8 cellular contexts compared by ENCODE assay signal in genomic region chr19:45677351-45678230, GRCh38. TPM values are rescaled to one million over a fixed set of nuclear protein-coding genes. Genes with fewer than 3 reads are reported as not detected.
DNase-seq lines count a peak whose midpoint lies in the region; ATAC-seq and TF ChIP-seq lines count a peak whose summit lies in the region.

No MANE protein-coding gene starts in this region.

- WGBS in trophoblast cell (ENCODE audit: extremely low coverage, insufficient coverage, insufficient read length) = no CpG with 5 or more reads among the region's 49 CpGs

- H3K36me3 Mint-ChIP-seq in activated naive CD4-positive, alpha-beta T cell treated with anti-CD3 and anti-CD28 coated beads, Interleukin-2, amount 10 ng/mL, durations not matched to agents 7 days and 5 days = peaks cover 1% of the 10 kb centered on the region
- no peaks in the 10 kb centered on the region for H3K36me3 Mint-ChIP-seq in type B pancreatic cell

- no peak overlapping the region for H2BK120ac ChIP-seq in trophoblast cell (ENCODE audit: insufficient read depth, low read length, poor library complexity)

- ATAC-seq in HG02981 (IDR thresholded peaks at IDR 0.05; ENCODE audit: unreplicated experiment) = peak; percentile 49

- no peak overlapping the region for H3K18ac ChIP-seq in trophoblast cell (ENCODE audit: low read length)

- H3K4ac ChIP-seq in trophoblast cell (ENCODE audit: low read depth, low read length) = no peak overlapping the region

- CTCF ChIA-PET in activated naive CD4-positive, alpha-beta T cell treated with anti-CD3 and anti-CD28 coated beads, Interleukin-2, amount 10 ng/mL, durations not matched to agents 7 days and 5 days (lab: Charles Lee) = interaction anchor here (0.6 to 4.7 kb wide), 6 partner anchors 9 to 588 kb away, joined by 3 to 35 read pairs (median 4); partner anchors contain the start of genes QPCTL and SNRPD2

- H3K27me3 ChIP-seq in trophoblast cell (ENCODE audit: insufficient read depth, low read length) = no peaks in the 10 kb centered on the region

- H3K4me1 Mint-ChIP-seq in activated naive CD4-positive, alpha-beta T cell treated with anti-CD3 and anti-CD28 coated beads, Interleukin-2, amount 10 ng/mL, durations not matched to agents 7 days and 5 days = peaks cover 31% of the 10 kb centered on the region
- peaks cover 9% of the 10 kb centered on the region for H3K4me1 Mint-ChIP-seq in type B pancreatic cell (ENCODE audit: unreplicated experiment)

- H4K91ac ChIP-seq in trophoblast cell (ENCODE audit: low read depth, low read length) = no peak overlapping the region

- H2BK12ac ChIP-seq in trophoblast cell (ENCODE audit: low read length) = no peak overlapping the region

- no peak overlapping the region for H3K23ac ChIP-seq in trophoblast cell (ENCODE audit: low read length)

- no peaks in the 10 kb centered on the region for H3K79me2 ChIP-seq in trophoblast cell (ENCODE audit: control insufficient read depth, insufficient read depth, low read length, poor library complexity)

- no peak overlapping the region for H4K12ac ChIP-seq in trophoblast cell (ENCODE audit: low read depth, low read length)

- no peak overlapping the region for H3K27ac ChIP-seq in trophoblast cell (ENCODE audit: low read depth, low read length)

- no peak overlapping the region for H3K14ac ChIP-seq in trophoblast cell (ENCODE audit: low read length)

- H4K8ac ChIP-seq in trophoblast cell (ENCODE audit: low read depth, low read length) = peak overlapping the region; percentile 10

- no peak overlapping the region for H2AK5ac ChIP-seq in trophoblast cell (ENCODE audit: low read length)

- H2AFZ ChIP-seq in trophoblast cell (ENCODE audit: insufficient read depth, low read length, poor library complexity) = peak overlapping the region; percentile 73

- H3K36me3 ChIP-seq in trophoblast cell (ENCODE audit: control insufficient read depth in 1 of 2, insufficient read depth in 2 of 2, low read length in 2 of 2) = no peaks in the 10 kb centered on the region

- H3K4me3 Mint-ChIP-seq in activated naive CD4-positive, alpha-beta T cell treated with anti-CD3 and anti-CD28 coated beads, Interleukin-2, amount 10 ng/mL, durations not matched to agents 7 days and 5 days = peak overlapping the region; percentile 76
- H3K4me3 Mint-ChIP-seq in type B pancreatic cell = peak overlapping the region; percentile 89

- H3K27ac Mint-ChIP-seq in activated naive CD4-positive, alpha-beta T cell treated with anti-CD3 and anti-CD28 coated beads, Interleukin-2, amount 10 ng/mL, durations not matched to agents 7 days and 5 days = peak overlapping the region; percentile 67
- peak overlapping the region; percentile 90 for H3K27ac Mint-ChIP-seq in type B pancreatic cell

- peak overlapping the region; percentile 42 for H3K4me3 ChIP-seq in trophoblast cell (ENCODE audit: low read depth, low read length)

- no peak overlapping the region for H3K9ac ChIP-seq in trophoblast cell (ENCODE audit: low read length)

- H3K79me1 ChIP-seq in trophoblast cell (ENCODE audit: low read length) = peaks cover 9% of the 10 kb centered on the region

- peaks cover 2% of the 10 kb centered on the region for H3K9me3 ChIP-seq in trophoblast cell (ENCODE audit: insufficient read depth, low read depth, low read length)

- H3K9me3 Mint-ChIP-seq in activated naive CD4-positive, alpha-beta T cell treated with anti-CD3 and anti-CD28 coated beads, Interleukin-2, amount 10 ng/mL, durations not matched to agents 7 days and 5 days = no peaks in the 10 kb centered on the region
- H3K9me3 Mint-ChIP-seq in type B pancreatic cell = no peaks in the 10 kb centered on the region

- peak; percentile 45 for TF ChIP-seq CTCF in type B pancreatic cell (conservative IDR thresholded peaks at IDR 0.05)

- no peak overlapping the region for H2BK5ac ChIP-seq in trophoblast cell (ENCODE audit: low read depth, low read length, poor library complexity)

- peak overlapping the region; percentile 80 for H3K4me2 ChIP-seq in trophoblast cell (ENCODE audit: low read length)

- H3K27me3 Mint-ChIP-seq in activated naive CD4-positive, alpha-beta T cell treated with anti-CD3 and anti-CD28 coated beads, Interleukin-2, amount 10 ng/mL, durations not matched to agents 7 days and 5 days = peaks cover 64% of the 10 kb centered on the region
- H3K27me3 Mint-ChIP-seq in type B pancreatic cell = peaks cover 50% of the 10 kb centered on the region

- H3K4me1 ChIP-seq in trophoblast cell (ENCODE audit: control insufficient read depth in 1 of 2, insufficient read depth in 2 of 2, low read length in 2 of 2) = peaks cover 7 to 11% of the 10 kb centered on the region in 2 experiments

- DNase-seq in COLO829 (ENCODE audit: low spot score) = peak; percentile 11
- DNase-seq in SK-N-DZ (ENCODE audit: low spot score) = peak; percentile 91
- DNase-seq in activated naive CD4-positive, alpha-beta T cell treated with anti-CD3 and anti-CD28 coated beads, Interleukin-2, amount 10 ng/mL, durations not matched to agents 7 days and 5 days = peak; percentile 91
- peak; percentile 81 for DNase-seq in glomerular visceral epithelial cell (ENCODE audit: extremely low spot score)
- DNase-seq in trophoblast cell = peak; percentile 68
- peak; percentile 84 for DNase-seq in type B pancreatic cell (ENCODE audit: extremely low spot score, unreplicated experiment)
- no peak for DNase-seq in NCI-H446 (lab: John Stamatoyannopoulos, UW)

RNA-seq across cellular contexts. Expression of gene GIPR, which starts 9.6 kb away (rescaled TPM):
- polyA plus RNA-seq in SK-N-DZ (2014; cell fraction: cytosol; rRNA removed) = 0.53 and 2.0 TPM in 2 replicates
- 4.6 and 14.6 TPM in 2 replicates for polyA plus RNA-seq in SK-N-DZ (2014; cell fraction: nucleus; rRNA removed)
- polyA plus RNA-seq in trophoblast cell (2013) = 0.60 and 0.99 TPM in 2 replicates
- 8.0 and 9.1 TPM in 2 replicates for total RNA-seq in type B pancreatic cell (ENCODE audit: low replicate concordance)

RNA-seq across cellular contexts. Expression of gene SNRPD2, which starts 14.2 kb away (rescaled TPM):
- polyA plus RNA-seq in SK-N-DZ (2014; cell fraction: cytosol; rRNA removed) = 612 and 851 TPM in 2 replicates
- polyA plus RNA-seq in SK-N-DZ (2014; cell fraction: nucleus; rRNA removed) = 422 and 469 TPM in 2 replicates
- polyA plus RNA-seq in trophoblast cell (2013) = 1,318 and 1,337 TPM in 2 replicates
- 397 and 471 TPM in 2 replicates for total RNA-seq in type B pancreatic cell (ENCODE audit: low replicate concordance)

RNA-seq across cellular contexts. Expression of gene QPCTL, which starts 14.9 kb away (rescaled TPM):
- 13.2 and 17.4 TPM in 2 replicates for polyA plus RNA-seq in SK-N-DZ (2014; cell fraction: cytosol; rRNA removed)
- polyA plus RNA-seq in SK-N-DZ (2014; cell fraction: nucleus; rRNA removed) = 25.7 and 29.0 TPM in 2 replicates
- polyA plus RNA-seq in trophoblast cell (2013) = 10.0 and 10.1 TPM in 2 replicates
- 8.2 and 9.4 TPM in 2 replicates for total RNA-seq in type B pancreatic cell (ENCODE audit: low replicate concordance)

RNA-seq across cellular contexts. Expression of gene EML2, which starts 38.4 kb away (rescaled TPM):
- 13.8 and 15.8 TPM in 2 replicates for polyA plus RNA-seq in SK-N-DZ (2014; cell fraction: cytosol; rRNA removed)
- 74.0 and 82.6 TPM in 2 replicates for polyA plus RNA-seq in SK-N-DZ (2014; cell fraction: nucleus; rRNA removed)
- polyA plus RNA-seq in trophoblast cell (2013) = 15.0 and 16.5 TPM in 2 replicates
- total RNA-seq in type B pancreatic cell (ENCODE audit: low replicate concordance) = 46.9 and 61.4 TPM in 2 replicates

RNA-seq across cellular contexts. Expression of gene FBXO46, which starts 53.1 kb away (rescaled TPM):
- 19.3 and 21.5 TPM in 2 replicates for polyA plus RNA-seq in SK-N-DZ (2014; cell fraction: cytosol; rRNA removed)
- 14.3 and 17.0 TPM in 2 replicates for polyA plus RNA-seq in SK-N-DZ (2014; cell fraction: nucleus; rRNA removed)
- 21.9 and 23.0 TPM in 2 replicates for polyA plus RNA-seq in trophoblast cell (2013)
- 27.8 and 37.5 TPM in 2 replicates for total RNA-seq in type B pancreatic cell (ENCODE audit: low replicate concordance)

Comparison
In these comparisons a context has a peak if more than half of its experiments do, and no peak if none do; other contexts are left out.
1. DNase-seq: peak in COLO829 (single experiment), SK-N-DZ (single experiment), activated naive CD4-positive, alpha-beta T cell treated with anti-CD3 and anti-CD28 coated beads, Interleukin-2, amount 10 ng/mL, durations not matched to agents 7 days and 5 days (single experiment), glomerular visceral epithelial cell (single experiment), trophoblast cell (2 of 2) and type B pancreatic cell (single experiment); none in NCI-H446 (0 of 2).